In genomic region chr1:102834688-102835320, GRCh38 we compare ENCODE assay signal across 23 cellular contexts.
A peak's percentile ranks its signal among the peaks of the same experiment; 100 is the strongest.
DNase-seq lines count a peak whose midpoint lies in the region; ATAC-seq and TF ChIP-seq lines count a peak whose summit lies in the region.
"Had no signal": no experiment of that assay in that cellular context is flagged by ENCODE, and none has a peak within 500 bp of the region (broad histone marks: within the 10 kb centered on the region; RNA-seq: fewer than 3 reads in every experiment).

No MANE protein-coding gene starts in this region.

- H3K27me3 ChIP-seq in upper lobe of right lung (no peaks in the 10 kb centered on the region), aorta (ENCODE audit: control insufficient read depth in 1 of 2, insufficient read depth in 2 of 2, low read length in 1 of 2) (no peaks in the 10 kb centered on the region)
- H3K27me3 ChIP-seq: adrenal gland, tibial nerve had no signal

- intact Hi-C loops in upper lobe of right lung (cut with DNase I) (no loop called here), aorta (cut with DNase I) (no loop called here)

- no peak for ATAC-seq in upper lobe of right lung
- ATAC-seq in aorta (ENCODE audit: low FRiP score), result no peak
- no peak for ATAC-seq in GM21381 (IDR thresholded peaks at IDR 0.05; ENCODE audit: unreplicated experiment)
- ATAC-seq: activated CD4-positive, alpha-beta T cell treated with anti-CD3 and anti-CD28 coated beads for 36 hours; activated CD8-positive, alpha-beta memory T cell treated with anti-CD3 and anti-CD28 coated beads, Interleukin-2, amount 10 ng/mL, durations not matched to agents 7 days and 5 days; HCT116; Panc1; stimulated activated memory B cell treated with anti-CD40 and anti-IgM and Interleukin-4, amounts not matched to agents 10 μg/mL and 1 μg/mL and 100 μg/mL, for 72 hours had no signal

- H3K4me3 ChIP-seq in mesodermal cell (ENCODE audit: extremely low read depth, insufficient read depth, low read length, poor library complexity, severe bottlenecking), result no peak overlapping the region
- H3K4me3 ChIP-seq in upper lobe of right lung, result no peak overlapping the region
- H3K4me3 ChIP-seq in aorta (ENCODE audit: low read length in 2 of 2), result no peak overlapping the region
- H3K4me3 ChIP-seq: adrenal gland, tibial nerve had no signal

- TF ChIP-seq CTCF in upper lobe of right lung (IDR thresholded peaks at IDR 0.05), result no peak

- peak; percentile 20 for DNase-seq in AG20443 (ENCODE audit: low spot score)
- peak; percentile 35 for DNase-seq in M059J (ENCODE audit: low read depth)
- peak; percentile 39 for DNase-seq in dedifferentiated amniotic fluid mesenchymal stem cell (ENCODE audit: extremely low spot score)
- no peak for DNase-seq in upper lobe of right lung
- DNase-seq in aorta, result no peak
- DNase-seq in stimulated activated CD4-positive, alpha-beta T cell treated with anti-CD3 and anti-CD28 coated beads, Interleukin-4, amount 100 ng/mL, for 4 hours, result no peak
- DNase-seq: activated CD4-positive, alpha-beta T cell treated with anti-CD3 and anti-CD28 coated beads for 36 hours; activated CD8-positive, alpha-beta memory T cell treated with anti-CD3 and anti-CD28 coated beads, Interleukin-2, amount 10 ng/mL, durations not matched to agents 7 days and 5 days; activated effector memory CD4-positive, alpha-beta T cell treated with Interleukin-2 at 50 U/mL for 16 hours; adrenal gland; central memory CD4-positive, alpha-beta T cell; Kasumi-1; midbrain; NCI-H1417; NCI-H2171; NCI-H82; SK-N-SH had no signal

- peak overlapping the region; percentile 23 for H3K27ac ChIP-seq in mesodermal cell (ENCODE audit: low read depth, low read length, severe bottlenecking)
- H3K27ac ChIP-seq in upper lobe of right lung, result no peak overlapping the region
- no peak overlapping the region for H3K27ac ChIP-seq in aorta (ENCODE audit: low read depth in 1 of 2, low read length in 2 of 2)
- H3K27ac ChIP-seq: adrenal gland, tibial nerve had no signal

- peaks cover 6% of the 10 kb centered on the region for H3K4me1 ChIP-seq in mesodermal cell (ENCODE audit: control insufficient read depth, insufficient read depth, low read length, poor library complexity, severe bottlenecking)
- H3K4me1 ChIP-seq in upper lobe of right lung, result no peaks in the 10 kb centered on the region
- H3K4me1 ChIP-seq in aorta (ENCODE audit: control insufficient read depth in 1 of 2, insufficient read depth in 2 of 2, low read length in 2 of 2), result no peaks in the 10 kb centered on the region
- H3K4me1 ChIP-seq: adrenal gland, tibial nerve had no signal

- H3K9me3 ChIP-seq in mesodermal cell (ENCODE audit: control insufficient read depth, low read length) (no peaks in the 10 kb centered on the region), upper lobe of right lung (no peaks in the 10 kb centered on the region), aorta (ENCODE audit: control insufficient read depth, low read length) (no peaks in the 10 kb centered on the region)
- H3K9me3 ChIP-seq: adrenal gland, SK-N-SH, tibial nerve had no signal

- no peaks in the 10 kb centered on the region for H3K36me3 ChIP-seq in mesodermal cell (ENCODE audit: control insufficient read depth, insufficient read depth, low read length)
- H3K36me3 ChIP-seq in upper lobe of right lung, result no peaks in the 10 kb centered on the region
- H3K36me3 ChIP-seq in aorta (ENCODE audit: control insufficient read depth in 1 of 2, insufficient read depth in 2 of 2, low read length in 1 of 2), result no peaks in the 10 kb centered on the region
- H3K36me3 ChIP-seq: adrenal gland, tibial nerve had no signal

- 83 to 100% methylated on average over 1 of the region's 1 CpG for WGBS in mesodermal cell (ENCODE audit: insufficient coverage in 2 of 2), 2 experiments
- 63 to 81% methylated on average over 1 of the region's 1 CpG for WGBS in aorta, 2 donors

Comparison
In these comparisons a context has a peak if more than half of its experiments do, and no peak if none do; other contexts are left out.
1. DNase-seq: peak in AG20443 (single experiment), M059J (single experiment) and dedifferentiated amniotic fluid mesenchymal stem cell (single experiment); none in upper lobe of right lung (single experiment), aorta (0 of 2) and stimulated activated CD4-positive, alpha-beta T cell treated with anti-CD3 and anti-CD28 coated beads, Interleukin-4, amount 100 ng/mL, for 4 hours (0 of 2).